ENCODE assay signal across 16 cellular contexts in the genomic region with DNA sequence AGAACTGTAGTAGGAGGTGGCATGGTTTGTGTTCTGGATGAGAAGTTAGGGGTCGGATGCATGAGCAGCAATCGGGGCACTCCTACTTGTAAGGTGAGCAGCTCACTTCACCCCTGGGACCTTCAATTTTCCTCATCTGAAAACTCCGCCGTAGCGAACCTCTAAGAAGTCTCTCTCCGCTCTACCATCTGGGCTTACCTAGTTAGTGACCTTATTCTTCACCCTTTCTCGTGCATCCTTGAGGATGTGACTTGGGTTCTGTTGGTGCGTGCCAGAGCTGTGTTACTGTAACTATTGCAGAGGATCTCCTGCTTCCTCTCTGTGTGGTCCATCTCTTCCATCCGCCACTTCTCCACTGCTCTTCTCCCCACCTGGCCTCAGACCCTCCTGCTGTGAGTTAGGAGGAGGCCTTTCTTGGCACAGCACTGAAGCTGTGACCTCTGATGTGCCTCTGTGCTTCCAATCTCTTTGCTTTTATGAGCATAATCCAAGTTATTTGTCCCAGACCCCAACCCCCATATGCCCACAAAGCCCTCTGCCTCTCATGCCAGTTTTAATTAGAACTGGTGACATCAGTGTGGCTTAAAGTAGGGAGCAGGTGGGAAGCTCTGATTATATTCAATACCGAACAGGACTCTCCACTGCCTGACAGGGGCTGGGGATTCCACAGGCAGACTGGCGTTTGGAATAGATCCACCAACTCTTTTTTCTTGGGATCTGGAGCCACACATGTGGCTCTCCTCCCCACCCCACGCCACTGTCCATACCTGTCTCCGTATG.
DNase-seq lines count a peak whose midpoint lies in the region; ATAC-seq and TF ChIP-seq lines count a peak whose summit lies in the region.
"Had no signal": no experiment of that assay in that cellular context is flagged by ENCODE, and none has a peak within 500 bp of the region (broad histone marks: within the 10 kb centered on the region; RNA-seq: fewer than 3 reads in every experiment).

No MANE protein-coding gene starts in this region.

- peaks cover 0 to 33% (median 13%) of the 10 kb centered on the region in 4 donors for H3K4me1 ChIP-seq in Peyer's patch
- peaks cover 25% of the 10 kb centered on the region in 2 donors for H3K4me1 ChIP-seq in naive thymus-derived CD4-positive, alpha-beta T cell (ENCODE audit: control insufficient read depth in 2 of 2, insufficient read depth in 2 of 2, low read length in 2 of 2)
- H3K4me1 ChIP-seq: body of pancreas, right lobe of liver had no signal

- no peak for TF ChIP-seq POLR2A in Peyer's patch (IDR thresholded peaks at IDR 0.05)

- no peaks in the 10 kb centered on the region for H3K27me3 Mint-ChIP-seq in naive thymus-derived CD4-positive, alpha-beta T cell

- POLR2A ChIA-PET in naive thymus-derived CD4-positive, alpha-beta T cell (lab: Charles Lee) = interaction anchor here (0.5 to 4.8 kb wide), 3 partner anchors 9 to 43 kb away, joined by 3 to 26 read pairs (median 3); no protein-coding TSS in a partner anchor

- no peak for ATAC-seq in naive thymus-derived CD4-positive, alpha-beta T cell
- ATAC-seq: body of pancreas, left lung, right lobe of liver had no signal

- peaks cover 0 to 3% (median 0%) of the 10 kb centered on the region in 11 donors for H3K9me3 Mint-ChIP-seq in naive thymus-derived CD4-positive, alpha-beta T cell

- peaks cover 53 to 88% (median 78%) of the 10 kb centered on the region in 7 donors for H3K4me1 Mint-ChIP-seq in naive thymus-derived CD4-positive, alpha-beta T cell

- H3K9me3 ChIP-seq in Peyer's patch = no peaks in the 10 kb centered on the region
- no peaks in the 10 kb centered on the region for H3K9me3 ChIP-seq in naive thymus-derived CD4-positive, alpha-beta T cell (ENCODE audit: control insufficient read depth in 2 of 3, low read length in 3 of 3)
- H3K9me3 ChIP-seq: body of pancreas, left lung, right lobe of liver, upper lobe of right lung had no signal

- H3K27ac Mint-ChIP-seq in naive thymus-derived CD4-positive, alpha-beta T cell = peak overlapping the region in 6 of 9 donors; percentile 0 to 76 (median 32)

- H3K36me3 Mint-ChIP-seq in naive thymus-derived CD4-positive, alpha-beta T cell = peaks cover 6 to 49% (median 28%) of the 10 kb centered on the region in 5 donors

- H3K27me3 ChIP-seq in Peyer's patch = no peaks in the 10 kb centered on the region
- no peaks in the 10 kb centered on the region for H3K27me3 ChIP-seq in naive thymus-derived CD4-positive, alpha-beta T cell (ENCODE audit: control insufficient read depth in 2 of 2, insufficient read depth in 2 of 2, low read length in 2 of 2)
- H3K27me3 ChIP-seq: body of pancreas, left lung, right lobe of liver, upper lobe of right lung had no signal

- H3K4me3 Mint-ChIP-seq in naive thymus-derived CD4-positive, alpha-beta T cell = peak overlapping the region in 2 of 10 donors; percentile 8 to 48

- H3K36me3 ChIP-seq in Peyer's patch = no peaks in the 10 kb centered on the region
- H3K36me3 ChIP-seq in naive thymus-derived CD4-positive, alpha-beta T cell (ENCODE audit: control insufficient read depth in 2 of 3, insufficient read depth in 3 of 3, low read length in 3 of 3) = peaks cover 0 to 12% (median 0%) of the 10 kb centered on the region in 3 experiments
- H3K36me3 ChIP-seq: left lung, right lobe of liver, upper lobe of right lung had no signal

- TF ChIP-seq CTCF in GM12875 (IDR thresholded peaks at IDR 0.05; ENCODE audit: borderline replicate concordance, insufficient read depth, low read depth, low read length) (no peak), Peyer's patch (IDR thresholded peaks at IDR 0.05) (no peak)

- DNase-seq in NCI-H2107 treated with DMSO at 0.1 percent for 48 hours (lab: John Stamatoyannopoulos, UW; ENCODE audit: unreplicated experiment) = peak; percentile 83
- no peak for DNase-seq in NCI-H2107 (lab: John Stamatoyannopoulos, UW)
- DNase-seq in Peyer's patch = no peak
- DNase-seq in naive thymus-derived CD4-positive, alpha-beta T cell = no peak
- DNase-seq in hypothalamus (lab: John Stamatoyannopoulos, UW) = no peak
- DNase-seq in NCI-H2171 (lab: John Stamatoyannopoulos, UW) = no peak
- DNase-seq in NCI-H446 (lab: John Stamatoyannopoulos, UW) = no peak
- DNase-seq: activated CD4-positive, alpha-beta T cell treated with anti-CD3 and anti-CD28 coated beads, Interleukin-2, amount 50 U/mL, for 1 hour; activated effector memory CD4-positive, alpha-beta T cell treated with Interleukin-2 at 50 U/mL for 16 hours; body of pancreas; left lung; right lobe of liver; stimulated activated CD4-positive, alpha-beta T cell treated with anti-CD3 and anti-CD28 coated beads, Interleukin-4, amount 100 ng/mL, for 1 hour; upper lobe of right lung had no signal

- intact Hi-C loops in naive thymus-derived CD4-positive, alpha-beta T cell (cut with micrococcal nuclease) = no loop called here

- H3K4me3 ChIP-seq in GM12875 (ENCODE audit: low read depth, low read length) (peak overlapping the region; percentile 10), Peyer's patch (no peak overlapping the region)
- H3K4me3 ChIP-seq in naive thymus-derived CD4-positive, alpha-beta T cell (ENCODE audit: low read length) = no peak overlapping the region
- H3K4me3 ChIP-seq: body of pancreas, left lung, right lobe of liver, upper lobe of right lung had no signal

- CTCF ChIA-PET in naive thymus-derived CD4-positive, alpha-beta T cell (lab: Charles Lee) = interaction anchor here (1.1 to 4.6 kb wide), 3 partner anchors 9 to 45 kb away, joined by 3 to 21 read pairs (median 6); no protein-coding TSS in a partner anchor

- H3K27ac ChIP-seq in Peyer's patch = peak overlapping the region in 3 of 4 donors; percentile 34 to 80 (median 46)
- no peak overlapping the region for H3K27ac ChIP-seq in naive thymus-derived CD4-positive, alpha-beta T cell (ENCODE audit: low read depth, low read length)
- H3K27ac ChIP-seq: 22Rv1, body of pancreas, left lung, right lobe of liver, upper lobe of right lung had no signal
